In the genomic region with DNA sequence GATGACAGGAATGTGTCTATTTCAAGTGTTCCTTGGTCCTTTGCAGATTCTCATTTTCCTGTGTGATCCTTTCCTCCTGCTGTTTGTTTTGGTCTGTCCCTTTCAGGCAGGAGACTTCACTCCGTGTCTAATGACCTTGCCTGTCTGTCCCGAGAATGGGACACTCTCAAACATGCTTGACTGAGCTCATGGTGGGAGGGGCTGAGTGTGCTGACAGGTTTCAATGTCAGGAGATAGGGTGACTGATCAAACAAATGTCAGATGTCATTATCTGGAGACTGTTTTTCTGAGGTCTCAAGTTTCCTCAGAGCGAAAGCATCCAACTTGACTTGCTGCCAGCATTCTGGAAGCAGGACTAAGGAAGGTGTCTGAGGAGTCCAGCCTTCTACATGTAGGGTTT, we compare ENCODE assay signal across 27 cellular contexts.
A peak's percentile ranks its signal among the peaks of the same experiment; 100 is the strongest.
DNase-seq lines count a peak whose midpoint lies in the region; ATAC-seq and TF ChIP-seq lines count a peak whose summit lies in the region.
"Had no signal": no experiment of that assay in that cellular context is flagged by ENCODE, and none has a peak within 500 bp of the region (broad histone marks: within the 10 kb centered on the region; RNA-seq: fewer than 3 reads in every experiment).

No MANE protein-coding gene starts in this region.

- no peaks in the 10 kb centered on the region for H3K79me2 ChIP-seq in parathyroid adenoma

- 19 to 31% methylated on average over 3 of the region's 3 CpGs for WGBS in body of pancreas, 2 donors

- H3K27ac ChIP-seq in body of pancreas: no peak overlapping the region
- peak overlapping the region; percentile 33 for H3K27ac ChIP-seq in parathyroid adenoma
- no peak overlapping the region for H3K27ac ChIP-seq in substantia nigra (ENCODE audit: low read depth, low read length, poor library complexity, severe bottlenecking)
- H3K27ac ChIP-seq in left lung: no peak overlapping the region
- H3K27ac ChIP-seq: brain microvascular endothelial cell, ovary, tibial artery had no signal

- DNase-seq in DMS53 treated with DMSO at 0.1 percent for 48 hours (lab: John Stamatoyannopoulos, UW; ENCODE audit: unreplicated experiment) (peak; percentile 84), LNCaP clone FGC (ENCODE audit: low read depth) (peak; percentile 49), body of pancreas (peak; percentile 22 to 57 (median 42)), substantia nigra (lab: John Stamatoyannopoulos, UW) (no peak), left lung (no peak)
- no peak for DNase-seq in activated CD4-positive, alpha-beta memory T cell treated with anti-CD3 and anti-CD28 coated beads for 36 hours
- DNase-seq: activated CD4-positive, alpha-beta T cell treated with anti-CD3 and anti-CD28 coated beads for 1 hour; activated CD8-positive, alpha-beta memory T cell treated with anti-CD3 and anti-CD28 coated beads for 24 hours; activated naive CD4-positive, alpha-beta T cell; activated T-cell treated with anti-CD3 and anti-CD28 coated beads, Interleukin-2, amount 50 U/mL, for 24 hours; brain microvascular endothelial cell; CD4-positive, alpha-beta T cell; effector CD4-positive, alpha-beta T cell; GOT3; head of caudate nucleus; Kasumi-1; left cardiac atrium; naive thymus-derived CD4-positive, alpha-beta T cell; NK-92 treated with Interleukin-12 subunit alpha and Interleukin-12 subunit beta, amount 100 ng/mL, for 24 hours; ovary; SIG-M5; stimulated activated CD4-positive, alpha-beta T cell treated with anti-CD3 and anti-CD28 coated beads, Interleukin-15, amount 100 ng/mL, for 24 hours; stimulated activated naive CD8-positive, alpha-beta T cell treated with anti-CD3 and anti-CD28 coated beads, Interleukin-15, Interleukin-2, amounts not matched to agents 100 U/mL and 50 U/mL, for 24 hours; tibial artery had no signal

- ATAC-seq in body of pancreas: peak; percentile 69
- ATAC-seq in HG03460 (IDR thresholded peaks at IDR 0.05; ENCODE audit: unreplicated experiment): no peak
- no peak for ATAC-seq in left lung
- ATAC-seq: naive thymus-derived CD4-positive, alpha-beta T cell; Panc1; stimulated activated naive CD8-positive, alpha-beta T cell treated with anti-CD3 and anti-CD28 coated beads, Interleukin-15, Interleukin-2, amounts not matched to agents 100 U/mL and 50 U/mL, for 24 hours had no signal

- H3K36me3 Mint-ChIP-seq in activated CD4-positive, alpha-beta memory T cell treated with anti-CD3 and anti-CD28 coated beads for 36 hours: no peaks in the 10 kb centered on the region
- H3K36me3 Mint-ChIP-seq: naive thymus-derived CD4-positive, alpha-beta T cell had no signal

- no peak overlapping the region for H3K9ac ChIP-seq in parathyroid adenoma

- H3K9me3 Mint-ChIP-seq in activated CD4-positive, alpha-beta memory T cell treated with anti-CD3 and anti-CD28 coated beads for 36 hours: peaks cover 5% of the 10 kb centered on the region

- peaks cover 13% of the 10 kb centered on the region for H3K4me1 ChIP-seq in body of pancreas
- H3K4me1 ChIP-seq in parathyroid adenoma: peaks cover 24% of the 10 kb centered on the region
- no peaks in the 10 kb centered on the region for H3K4me1 ChIP-seq in left lung
- H3K4me1 ChIP-seq: tibial artery had no signal

- no peaks in the 10 kb centered on the region for H3K27me3 Mint-ChIP-seq in activated CD4-positive, alpha-beta memory T cell treated with anti-CD3 and anti-CD28 coated beads for 36 hours

- H3K4me1 Mint-ChIP-seq in activated CD4-positive, alpha-beta memory T cell treated with anti-CD3 and anti-CD28 coated beads for 36 hours (ENCODE audit: low read depth): no peaks in the 10 kb centered on the region

- POLR2A ChIA-PET in activated CD4-positive, alpha-beta memory T cell treated with anti-CD3 and anti-CD28 coated beads for 36 hours (lab: Charles Lee): no interaction called here

- H3K27ac Mint-ChIP-seq in activated CD4-positive, alpha-beta memory T cell treated with anti-CD3 and anti-CD28 coated beads for 36 hours: no peak overlapping the region
- H3K27ac Mint-ChIP-seq: activated T-cell treated with anti-CD3 and anti-CD28 coated beads, Interleukin-2, amount 50 U/mL, for 24 hours; CD4-positive, alpha-beta T cell; naive thymus-derived CD4-positive, alpha-beta T cell had no signal

- CTCF ChIA-PET in activated CD4-positive, alpha-beta memory T cell treated with anti-CD3 and anti-CD28 coated beads for 36 hours (lab: Charles Lee): no interaction called here

- H3K36me3 ChIP-seq in body of pancreas (replicated peaks in 1 of 2; ENCODE audit: insufficient read depth in 1 of 2, low read depth in 2 of 2): no peaks in the 10 kb centered on the region
- no peaks in the 10 kb centered on the region for H3K36me3 ChIP-seq in parathyroid adenoma (ENCODE audit: control insufficient read depth, insufficient read depth, low read length)
- H3K36me3 ChIP-seq in left lung: no peaks in the 10 kb centered on the region
- H3K36me3 ChIP-seq: brain microvascular endothelial cell, ovary, tibial artery had no signal

- H2AFZ ChIP-seq in parathyroid adenoma: peak overlapping the region; percentile 62

- no peaks in the 10 kb centered on the region for H3K27me3 ChIP-seq in body of pancreas
- H3K27me3 ChIP-seq in parathyroid adenoma (ENCODE audit: control insufficient read depth, insufficient read depth, low read length): no peaks in the 10 kb centered on the region
- H3K27me3 ChIP-seq in left lung: no peaks in the 10 kb centered on the region
- H3K27me3 ChIP-seq: brain microvascular endothelial cell, ovary, tibial artery had no signal

- intact Hi-C loops in body of pancreas (cut with DNase I): no loop called here
- intact Hi-C loops in activated CD4-positive, alpha-beta memory T cell treated with anti-CD3 and anti-CD28 coated beads for 36 hours (cut with micrococcal nuclease): no loop called here
- intact Hi-C loops in left lung (cut with DNase I): no loop called here

- peak overlapping the region; percentile 33 for H3K4me2 ChIP-seq in parathyroid adenoma (ENCODE audit: low read length)

- TF ChIP-seq CTCF in LNCaP clone FGC (IDR thresholded peaks at IDR 0.05; ENCODE audit: control insufficient read depth, extremely low read depth, insufficient read depth) (no peak), body of pancreas (IDR thresholded peaks at IDR 0.05) (no peak), parathyroid adenoma (IDR thresholded peaks at IDR 0.05) (no peak), left lung (IDR thresholded peaks at IDR 0.05) (no peak)

- H3K4me3 ChIP-seq in LNCaP clone FGC (ENCODE audit: low read depth, low read length) (no peak overlapping the region), body of pancreas (no peak overlapping the region), parathyroid adenoma (ENCODE audit: low read depth, low read length) (peak overlapping the region; percentile 41), left lung (no peak overlapping the region)
- H3K4me3 ChIP-seq: ovary, tibial artery had no signal

- H3K9me3 ChIP-seq in body of pancreas (no peaks in the 10 kb centered on the region), parathyroid adenoma (ENCODE audit: control insufficient read depth, low read length) (no peaks in the 10 kb centered on the region), left lung (no peaks in the 10 kb centered on the region)
- H3K9me3 ChIP-seq: ovary had no signal

- no peak overlapping the region for H3K4me3 Mint-ChIP-seq in activated CD4-positive, alpha-beta memory T cell treated with anti-CD3 and anti-CD28 coated beads for 36 hours
- H3K4me3 Mint-ChIP-seq: activated T-cell treated with anti-CD3 and anti-CD28 coated beads, Interleukin-2, amount 50 U/mL, for 24 hours; CD4-positive, alpha-beta T cell; naive thymus-derived CD4-positive, alpha-beta T cell had no signal

- TF ChIP-seq POLR2A in body of pancreas (IDR thresholded peaks at IDR 0.05): no peak

Comparison
In these comparisons a context has a peak if more than half of its experiments do, and no peak if none do; other contexts are left out.
1. DNase-seq: peak in DMS53 treated with DMSO at 0.1 percent for 48 hours (single experiment), LNCaP clone FGC (single experiment) and body of pancreas (4 of 4); none in substantia nigra (0 of 49), activated CD4-positive, alpha-beta memory T cell treated with anti-CD3 and anti-CD28 coated beads for 36 hours (single experiment) and left lung (0 of 2).